9 cellular contexts compared by ENCODE assay signal in the genomic region with DNA sequence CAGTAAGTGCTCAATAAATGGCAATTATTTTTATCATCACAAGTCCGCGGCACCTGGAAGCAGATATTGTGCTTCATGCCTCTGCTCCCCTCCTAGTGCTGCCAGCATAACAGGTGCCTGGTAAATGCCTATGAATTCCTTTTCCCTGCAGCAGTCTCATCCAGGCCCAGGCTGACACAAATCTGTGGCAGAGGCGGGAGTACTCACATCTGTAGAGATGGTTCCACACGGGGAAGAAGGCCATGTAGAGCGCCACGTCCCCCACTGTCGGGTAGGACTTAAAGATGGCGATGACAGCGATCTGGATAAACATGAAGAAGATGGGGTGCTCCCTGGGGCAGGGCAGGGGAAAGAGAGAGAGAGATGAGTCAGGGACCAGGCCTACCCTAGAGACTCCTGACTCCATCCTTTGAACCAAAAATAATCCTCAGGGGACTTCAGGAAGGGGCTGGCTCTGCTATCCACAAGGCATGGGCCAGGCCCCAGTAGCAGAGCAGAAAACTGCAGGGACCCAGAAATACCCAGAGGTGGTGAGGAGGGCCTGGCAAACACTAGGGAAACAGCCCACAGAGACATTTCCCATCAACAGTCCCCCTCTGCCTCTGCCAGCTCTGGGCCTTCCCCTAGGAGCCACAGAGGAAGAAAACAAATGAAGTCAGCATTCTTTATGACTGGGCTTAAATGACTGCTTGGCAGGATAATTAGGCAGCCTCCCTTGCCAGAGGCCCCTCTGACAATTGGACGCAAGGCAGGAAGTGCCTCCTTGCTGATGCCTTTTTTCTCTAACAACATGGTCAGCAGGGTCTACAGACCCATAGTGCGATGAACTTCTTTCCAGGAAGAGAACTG. TPM values are rescaled to one million over a fixed set of nuclear protein-coding genes. Genes with fewer than 3 reads are reported as not detected.
DNase-seq lines count a peak whose midpoint lies in the region; ATAC-seq and TF ChIP-seq lines count a peak whose summit lies in the region.
"Had no signal": no experiment of that assay in that cellular context is flagged by ENCODE, and none has a peak within 500 bp of the region (broad histone marks: within the 10 kb centered on the region; RNA-seq: fewer than 3 reads in every experiment).

No MANE protein-coding gene starts in this region.

- H3K4me1 ChIP-seq in heart left ventricle = peaks cover 0 to 59% (median 22%) of the 10 kb centered on the region in 12 donors

- POLR2A ChIA-PET in activated CD4-positive, alpha-beta T cell treated with anti-CD3 and anti-CD28 coated beads for 36 hours (lab: Charles Lee) = no interaction called here

- peak overlapping the region; percentile 3 to 75 (median 56) for H3K27ac ChIP-seq in heart left ventricle

- H3K9me3 ChIP-seq in heart left ventricle = no peaks in the 10 kb centered on the region
- H3K9me3 ChIP-seq: BLaER1 treated with 17β-estradiol and CSF1 and Interleukin-3, amounts not matched to agents 10 nM and 100 nM had no signal

- no peaks in the 10 kb centered on the region for H3K9me3 Mint-ChIP-seq in activated CD4-positive, alpha-beta T cell treated with anti-CD3 and anti-CD28 coated beads for 36 hours (ENCODE audit: low read depth)

- H3K27me3 ChIP-seq in heart left ventricle = no peaks in the 10 kb centered on the region
- H3K27me3 ChIP-seq: BLaER1 treated with 17β-estradiol and CSF1 and Interleukin-3, amounts not matched to agents 10 nM and 100 nM had no signal

- H3K4me3 ChIP-seq in heart left ventricle = no peak overlapping the region
- H3K4me3 ChIP-seq: BLaER1 treated with 17β-estradiol and CSF1 and Interleukin-3, amounts not matched to agents 10 nM and 100 nM had no signal

- 72 to 85% (median 81%) methylated on average over 9 to 11 of the region's 11 CpGs for WGBS in heart left ventricle, 4 donors

- H3K4me3 Mint-ChIP-seq in activated CD4-positive, alpha-beta T cell treated with anti-CD3 and anti-CD28 coated beads for 36 hours = peak overlapping the region; percentile 5

- H3K36me3 ChIP-seq in heart left ventricle = peaks cover 0 to 42% (median 8%) of the 10 kb centered on the region in 9 donors

- TF ChIP-seq CTCF in heart left ventricle (IDR thresholded peaks at IDR 0.05) = no peak

- H3K4me1 Mint-ChIP-seq in activated CD4-positive, alpha-beta T cell treated with anti-CD3 and anti-CD28 coated beads for 36 hours = peaks cover 30% of the 10 kb centered on the region

- intact Hi-C loops in activated CD4-positive, alpha-beta T cell treated with anti-CD3 and anti-CD28 coated beads for 36 hours (cut with DNase I, micrococcal nuclease) = loop anchor here in 1 of 2 experiments (1.0 to 2.0 kb wide), 3 partner anchors 23 to 96 kb away; partner anchors contain the start of genes DYNLRB1, MAP1LC3A and PIGU
- intact Hi-C loops in heart left ventricle (cut with DNase I) = loop anchor here in 5 of 10 donors (5.0 to 10.0 kb wide), 3 partner anchors 46 to 173 kb away; partner anchors contain the start of gene TP53INP2 (in 3 of the 5)

- no peaks in the 10 kb centered on the region for H3K27me3 Mint-ChIP-seq in activated CD4-positive, alpha-beta T cell treated with anti-CD3 and anti-CD28 coated beads for 36 hours

- CTCF ChIA-PET in activated CD4-positive, alpha-beta T cell treated with anti-CD3 and anti-CD28 coated beads for 36 hours (lab: Charles Lee) = interaction anchor here (0.7 kb wide), 1 partner anchor 8 kb away, joined by 3 read pairs; no protein-coding TSS in a partner anchor

- TF ChIP-seq POLR2A in heart left ventricle (IDR thresholded peaks at IDR 0.05) = no peak

- H3K27ac Mint-ChIP-seq in activated CD4-positive, alpha-beta T cell treated with anti-CD3 and anti-CD28 coated beads for 36 hours = peak overlapping the region; percentile 91

- peaks cover 18% of the 10 kb centered on the region for H3K36me3 Mint-ChIP-seq in activated CD4-positive, alpha-beta T cell treated with anti-CD3 and anti-CD28 coated beads for 36 hours (ENCODE audit: low read depth)

- ATAC-seq in activated CD4-positive, alpha-beta T cell treated with anti-CD3 and anti-CD28 coated beads for 36 hours = peak; percentile 94
- ATAC-seq in heart left ventricle (no peak), GM18520 (IDR thresholded peaks at IDR 0.05; ENCODE audit: unreplicated experiment) (no peak), HG02970 (IDR thresholded peaks at IDR 0.05; ENCODE audit: low FRiP score, unreplicated experiment) (no peak), GM21423 (IDR thresholded peaks at IDR 0.05; ENCODE audit: unreplicated experiment) (no peak)

- DNase-seq in activated CD4-positive, alpha-beta T cell treated with anti-CD3 and anti-CD28 coated beads for 36 hours = peak; percentile 70
- DNase-seq in activated CD4-positive, alpha-beta T cell treated with anti-CD3 and anti-CD28 coated beads, Interleukin-2, amount 50 U/mL, for 1 hour = no peak
- DNase-seq in activated CD4-positive, alpha-beta T cell treated with anti-CD3 and anti-CD28 coated beads, Interleukin-2, amount 50 U/mL, for 48 hours = peak; percentile 38 to 64
- DNase-seq in heart left ventricle = peak in 1 of 5 donors; percentile 40
- DNase-seq in stimulated activated CD4-positive, alpha-beta T cell treated with anti-CD3 and anti-CD28 coated beads, Interleukin-1b, Interleukin-23, amount 100 ng/mL, for 48 hours = peak; percentile 65

RNA-seq across cellular contexts. Expression of gene MAP1LC3A, which starts 23.0 kb away (rescaled TPM):
- 1 to 10 TPM; 2.5 to 2.7 TPM for total RNA-seq in activated CD4-positive, alpha-beta T cell treated with anti-CD3 and anti-CD28 coated beads for 36 hours
- 100 to 1,000 TPM in 3 of 9 donors, 10 to 100 TPM in 6; 54.0 to 212 (median 88.6) TPM for total RNA-seq in heart left ventricle
- polyA plus RNA-seq in heart left ventricle = 100 to 1,000 TPM in 1 of 2 donors, 10 to 100 TPM in 1; 42.8 to 145 TPM

Comparison
In these comparisons a context has a peak if more than half of its experiments do, and no peak if none do; other contexts are left out.
1. RNA of gene MAP1LC3A, which starts 23.0 kb away (total RNA-seq): 54.0 to 212 TPM in heart left ventricle; 2.5 to 2.7 TPM in activated CD4-positive, alpha-beta T cell treated with anti-CD3 and anti-CD28 coated beads for 36 hours; every median in the first group is over 10 times any median in the second.